In genomic region chr17:74089869-74090464, GRCh38 we compare ENCODE assay signal across 8 cellular contexts.
DNase-seq lines count a peak whose midpoint lies in the region; ATAC-seq, FAIRE-seq and TF ChIP-seq lines count a peak whose summit lies in the region.

No MANE protein-coding gene starts in this region.

- H3K27me3 ChIP-seq in BE2C (no peaks in the 10 kb centered on the region), iPS DF 6.9 (ENCODE audit: control insufficient read depth, insufficient read depth, low read length) (no peaks in the 10 kb centered on the region)

- H3K4me1 ChIP-seq in BE2C (no peaks in the 10 kb centered on the region), iPS DF 6.9 (ENCODE audit: control insufficient read depth, insufficient read depth, low read length) (no peaks in the 10 kb centered on the region)

- no CpG with 5 or more reads among the region's 4 CpGs for whole genome bisulfite sequencing in iPS DF 6.9 (ENCODE audit: insufficient coverage, insufficient read length)

- peak; percentile 86 for DNase-seq in BE2C
- DNase-seq in GM18507 (ENCODE audit: extremely low spot score, insufficient read length, low read depth) = peak; percentile 26
- peak; percentile 19 for DNase-seq in NCI-H510A (lab: John Stamatoyannopoulos, UW)
- peak; percentile 25 for DNase-seq in activated CD8-positive, alpha-beta memory T cell treated with anti-CD3 and anti-CD28 coated beads, Interleukin-2, amount 50 U/mL, for 4 hours
- DNase-seq in iPS DF 6.9 (ENCODE audit: low read depth, low spot score) = peak; percentile 77
- peak in 2 of 3 experiments; percentile 6 to 62 for DNase-seq in stimulated activated CD4-positive, alpha-beta T cell treated with anti-CD3 and anti-CD28 coated beads, TNF-alpha, amount 100 ng/mL, for 24 hours (ENCODE audit: low read depth in 3 of 3)
- no peak for DNase-seq in mesenteric fat pad (ENCODE audit: low spot score)

- H3K27ac ChIP-seq in iPS DF 6.9 (ENCODE audit: low read length) = no peak overlapping the region

- peak; percentile 78 for FAIRE-seq in GM18507 (lab: Jason Lieb, UNC)

- H3K9me3 ChIP-seq in BE2C (no peaks in the 10 kb centered on the region), iPS DF 6.9 (ENCODE audit: control insufficient read depth, insufficient read depth, low read length) (no peaks in the 10 kb centered on the region)

- no peak for ATAC-seq in HG03342 (IDR thresholded peaks at IDR 0.05; ENCODE audit: unreplicated experiment)

- no peak overlapping the region for H3K4me3 ChIP-seq in BE2C (ENCODE audit: low read depth, low read length)
- no peak overlapping the region for H3K4me3 ChIP-seq in iPS DF 6.9 (ENCODE audit: low read length)

- H3K36me3 ChIP-seq in BE2C (no peaks in the 10 kb centered on the region), iPS DF 6.9 (ENCODE audit: control insufficient read depth, insufficient read depth, low read length) (no peaks in the 10 kb centered on the region; the same call in 1 of the 2 replicates)

- peak; percentile 99 for TF ChIP-seq CTCF in BE2C (IDR thresholded peaks at IDR 0.05; ENCODE audit: low read depth, low read length)
